In genomic region chr17:9230346-9230745, GRCh38 we compare ENCODE assay signal across 23 cellular contexts.
DNase-seq lines count a peak whose midpoint lies in the region; TF ChIP-seq lines count a peak whose summit lies in the region.
"Had no signal": no experiment of that assay in that cellular context is flagged by ENCODE, and none has a peak within 500 bp of the region (broad histone marks: within the 10 kb centered on the region; RNA-seq: fewer than 3 reads in every experiment).

No MANE protein-coding gene starts in this region.

- H3K4me3 ChIP-seq in SK-N-SH (ENCODE audit: low read depth in 2 of 2, low read length in 1 of 2) (no peak overlapping the region), fibroblast of mammary gland (ENCODE audit: control insufficient read depth, low read depth, low read length) (no peak overlapping the region), spleen (no peak overlapping the region), transverse colon (no peak overlapping the region)
- H3K4me3 ChIP-seq: colonic mucosa, ovary had no signal

- H3K9me3 ChIP-seq in SK-N-SH (no peaks in the 10 kb centered on the region), spleen (no peaks in the 10 kb centered on the region), transverse colon (no peaks in the 10 kb centered on the region)
- H3K9me3 ChIP-seq: colonic mucosa, ovary had no signal

- H3K27ac ChIP-seq in SK-N-SH (ENCODE audit: low read depth in 2 of 2, low read length in 1 of 2): no peak overlapping the region
- no peak overlapping the region for H3K27ac ChIP-seq in spleen
- no peak overlapping the region for H3K27ac ChIP-seq in transverse colon
- H3K27ac ChIP-seq: colonic mucosa, ovary, WERI-Rb-1 had no signal

- TF ChIP-seq CTCF in SK-N-SH (IDR thresholded peaks at IDR 0.05) (no peak), fibroblast of mammary gland (conservative IDR thresholded peaks at IDR 0.05; ENCODE audit: control insufficient read depth, insufficient read depth, low read depth, low read length) (no peak), spleen (IDR thresholded peaks at IDR 0.05 in 8 of 11, conservative IDR thresholded peaks at IDR 0.05 in 3 of 11) (no peak), transverse colon (IDR thresholded peaks at IDR 0.05) (no peak)

- CTCF ChIA-PET in SK-N-SH (lab: Yijun Ruan, JAX): interaction anchor here (0.9 kb wide), 1 partner anchor 61 kb away, joined by 3 read pairs; no protein-coding TSS in a partner anchor

- H3K27me3 ChIP-seq in SK-N-SH (ENCODE audit: insufficient read depth) (no peaks in the 10 kb centered on the region), spleen (replicated peaks in 1 of 7) (peaks cover 0 to 66% (median 20%) of the 10 kb centered on the region in 7 donors), transverse colon (no peaks in the 10 kb centered on the region)
- H3K27me3 ChIP-seq: colonic mucosa, ovary had no signal

- H3K79me2 ChIP-seq in SK-N-SH (ENCODE audit: insufficient read depth): no peaks in the 10 kb centered on the region

- DNase-seq in ELR (ENCODE audit: low read depth) (peak; percentile 36), SK-N-SH (peak; percentile 73), fibroblast of mammary gland (ENCODE audit: low read depth) (peak; percentile 86), spleen (peak; percentile 71), transverse colon (no peak), NCI-H226 (no peak), dermis blood vessel endothelial cell (no peak), activated T-cell treated with anti-CD3 and anti-CD28 coated beads for 4 hours (no peak)
- DNase-seq: activated CD4-positive, alpha-beta T cell treated with anti-CD3 and anti-CD28 coated beads, Interleukin-2, amount 10 ng/mL, durations not matched to agents 24 days and 14 days; activated CD8-positive, alpha-beta memory T cell treated with anti-CD3 and anti-CD28 coated beads for 24 hours; activated effector memory CD4-positive, alpha-beta T cell treated with Interleukin-2 at 50 U/mL for 16 hours; anterior cingulate cortex; Calu3; colonic mucosa; DMS79; NCI-H1417; NCI-H2029 treated with DMSO at 0.1 percent for 48 hours; NCI-H345; ovary; SHP77; stimulated activated naive CD4-positive, alpha-beta T cell; T-helper 9 cell; WERI-Rb-1 had no signal

- in situ Hi-C loops in transverse colon (cut with MboI; ENCODE audit: low pct_ligation_motif_present in 1 of 4, low pct_unique_long_range_greater_than_20kb in 1 of 4, low sequenced_read_pairs in 3 of 4): no loop called here

- peaks cover 0 to 13% of the 10 kb centered on the region in 2 experiments; a peak in 1 of 4 replicates for H3K4me1 ChIP-seq in SK-N-SH (ENCODE audit: control insufficient read depth in 1 of 2, insufficient read depth in 2 of 2, low read depth in 1 of 2, low read length in 1 of 2)
- peaks cover 0 to 3% (median 0%) of the 10 kb centered on the region in 6 donors for H3K4me1 ChIP-seq in spleen
- H3K4me1 ChIP-seq in transverse colon: peaks cover 0 to 6% (median 2%) of the 10 kb centered on the region in 4 donors
- H3K4me1 ChIP-seq: colonic mucosa had no signal

- no peaks in the 10 kb centered on the region for H3K9me2 ChIP-seq in SK-N-SH

- no peaks in the 10 kb centered on the region for H4K20me1 ChIP-seq in SK-N-SH (ENCODE audit: insufficient read depth)

- TF ChIP-seq RAD21 in SK-N-SH (IDR thresholded peaks at IDR 0.05; ENCODE audit: low read length): no peak

- intact Hi-C loops in spleen (cut with DNase I; ENCODE audit: low total_unique reads) (no loop called here), transverse colon (cut with DNase I; ENCODE audit: low total_unique reads) (no loop called here)

- no peak overlapping the region for H2AFZ ChIP-seq in SK-N-SH (ENCODE audit: low read depth)

- POLR2A ChIA-PET in SK-N-SH (lab: Yijun Ruan, JAX): no interaction called here

- TF ChIP-seq EP300 in SK-N-SH (IDR thresholded peaks at IDR 0.05; ENCODE audit: borderline replicate concordance in 1 of 2, low read depth in 1 of 2, low read length in 1 of 2) (no peak), transverse colon (IDR thresholded peaks at IDR 0.05; ENCODE audit: low read depth) (no peak)

- WGBS in SK-N-SH (ENCODE audit: low lambda C conversion rate): 24% methylated on average over 7 of the region's 15 CpGs
- 68 to 78% (median 75%) methylated on average over 11 to 15 of the region's 15 CpGs for WGBS in spleen, 5 donors
- WGBS in transverse colon (ENCODE audit: low coverage in 1 of 2), 2 donors: 78% methylated on average over 15 of the region's 15 CpGs; no CpG with 5 or more reads in 1 of the 2 donors

- H3F3A ChIP-seq in SK-N-SH (replicated peaks; ENCODE audit: insufficient read depth): no peaks in the 10 kb centered on the region

- H3K9ac ChIP-seq in SK-N-SH: no peak overlapping the region

- TF ChIP-seq POLR2A in spleen (IDR thresholded peaks at IDR 0.05) (no peak), transverse colon (IDR thresholded peaks at IDR 0.05) (no peak)

- H3K36me3 ChIP-seq in SK-N-SH (replicated peaks in 1 of 2; ENCODE audit: control insufficient read depth in 1 of 2, insufficient read depth in 2 of 2, low read length in 1 of 2) (no peaks in the 10 kb centered on the region), spleen (no peaks in the 10 kb centered on the region), transverse colon (no peaks in the 10 kb centered on the region)
- H3K36me3 ChIP-seq: colonic mucosa, ovary, WERI-Rb-1 had no signal

- H3K4me2 ChIP-seq in SK-N-SH: no peak overlapping the region

TF ChIP-seq in SK-N-SH, 30 proteins besides CTCF, POLR2A, EP300 and RAD21:
- TF ChIP-seq TCF12 (IDR thresholded peaks at IDR 0.05): peak; percentile 57; the same call in 1 of the 2 replicates
- no peak for TF ChIP-seq FOSL2 (IDR thresholded peaks at IDR 0.05; ENCODE audit: borderline replicate concordance, low read depth)

Comparison
In these comparisons a context has a peak if more than half of its experiments do, and no peak if none do; other contexts are left out.
1. DNase-seq: peak in ELR (single experiment), SK-N-SH (single experiment), fibroblast of mammary gland (single experiment) and spleen (single experiment); none in transverse colon (single experiment), NCI-H226 (single experiment), dermis blood vessel endothelial cell (single experiment) and activated T-cell treated with anti-CD3 and anti-CD28 coated beads for 4 hours (single experiment).